Comparison of ENCODE assay signal across 16 cellular contexts in genomic region chr2:86286518-86286917, GRCh38.
"Had no signal": no experiment of that assay in that cellular context is flagged by ENCODE, and none has a peak within 500 bp of the region (broad histone marks: within the 10 kb centered on the region; RNA-seq: fewer than 3 reads in every experiment).

No MANE protein-coding gene starts in this region.

- H3K4me1 ChIP-seq: lower lobe of right lung had no signal

- ATAC-seq: activated T-helper 17 cell treated with anti-CD3 and anti-CD28 coated beads, Interleukin-2, amount 50 U/mL, for 72 hours; lower lobe of right lung had no signal

- H3K4me3 ChIP-seq: coronary artery, lower lobe of right lung, ovary, transverse colon had no signal

- H3K27ac ChIP-seq: coronary artery, lower lobe of right lung, ovary, transverse colon, WERI-Rb-1 had no signal

- H3K9me3 ChIP-seq: lower lobe of right lung, ovary, transverse colon had no signal

- DNase-seq: activated CD4-positive, alpha-beta T cell treated with anti-CD3 and anti-CD28 coated beads, Interleukin-2, amount 50 U/mL, for 48 hours; activated naive CD4-positive, alpha-beta T cell treated with anti-CD3 and anti-CD28 coated beads, Interleukin-2, amount 10 ng/mL, durations not matched to agents 7 days and 5 days; effector CD4-positive, alpha-beta T cell; foreskin fibroblast; glutamatergic neuron; kidney glomerular epithelial cell; lower lobe of right lung; midbrain; ovary; stimulated activated CD4-positive, alpha-beta T cell treated with anti-CD3 and anti-CD28 coated beads, Interleukin-15, amount 100 ng/mL, for 24 hours; stimulated activated CD4-positive, alpha-beta T cell treated with anti-CD3 and anti-CD28 coated beads, Interleukin-4, amount 100 ng/mL, for 24 hours; stimulated activated naive CD4-positive, alpha-beta T cell; transverse colon; WERI-Rb-1 had no signal

- H3K36me3 ChIP-seq: lower lobe of right lung, ovary, transverse colon, WERI-Rb-1 had no signal

- H3K27me3 ChIP-seq: ovary, transverse colon had no signal
